31 cellular contexts compared by ENCODE assay signal in genomic region chr22:18955696-18956095, GRCh38. TPM values are rescaled to one million over a fixed set of nuclear protein-coding genes. Genes with fewer than 3 reads are reported as not detected.
DNase-seq lines count a peak whose midpoint lies in the region; ATAC-seq, FAIRE-seq and TF ChIP-seq lines count a peak whose summit lies in the region.
"Had no signal": no experiment of that assay in that cellular context is flagged by ENCODE, and none has a peak within 500 bp of the region (broad histone marks: within the 10 kb centered on the region; RNA-seq: fewer than 3 reads in every experiment).

No MANE protein-coding gene starts in this region.

- H3K79me2 ChIP-seq in HepG2 (ENCODE audit: insufficient read depth, low read length), result no peaks in the 10 kb centered on the region

- H3K36me3 ChIP-seq in right lobe of liver (no peaks in the 10 kb centered on the region), HepG2 (replicated peaks in 1 of 2; ENCODE audit: control insufficient read depth in 1 of 2, insufficient read depth in 2 of 2, low read length in 2 of 2) (no peaks in the 10 kb centered on the region), kidney (ENCODE audit: control insufficient read depth in 1 of 2, insufficient read depth in 2 of 2, low read length in 2 of 2) (no peaks in the 10 kb centered on the region), pancreas (no peaks in the 10 kb centered on the region)
- H3K36me3 ChIP-seq: ascending aorta, BE2C, cardiac muscle cell, HAP-1, vagina had no signal

- no peak for TF ChIP-seq CTCF in right lobe of liver (IDR thresholded peaks at IDR 0.05)
- no peak for TF ChIP-seq CTCF in HepG2 (CRISPR knock-in tag; IDR thresholded peaks at IDR 0.05)
- no peak for TF ChIP-seq CTCF in kidney (IDR thresholded peaks at IDR 0.05; ENCODE audit: borderline replicate concordance, extremely low read depth, insufficient read depth)
- TF ChIP-seq CTCF in pancreas (IDR thresholded peaks at IDR 0.05), result no peak

- no peak for TF ChIP-seq POLR2A in right lobe of liver (IDR thresholded peaks at IDR 0.05)
- no peak for TF ChIP-seq POLR2A in HepG2 (IDR thresholded peaks at IDR 0.05; ENCODE audit: insufficient read depth in 1 of 2, low read depth in 2 of 2, low read length in 2 of 2)

- peaks cover 2% of the 10 kb centered on the region for H3K4me1 Mint-ChIP-seq in activated T-cell treated with anti-CD3 and anti-CD28 coated beads, Interleukin-2, amount 50 U/mL, for 24 hours (ENCODE audit: low read depth)
- H3K4me1 Mint-ChIP-seq: stimulated activated naive B cell treated with anti-CD40 and anti-IgM and Interleukin-4, amounts not matched to agents 10 μg/mL and 1 μg/mL and 100 μg/mL, for 72 hours had no signal

- ATAC-seq in right lobe of liver, result no peak
- ATAC-seq in HepG2, result no peak
- ATAC-seq in pancreas, result no peak
- ATAC-seq: effector memory CD8-positive, alpha-beta T cell; K562; naive thymus-derived CD4-positive, alpha-beta T cell; stimulated activated naive B cell treated with anti-CD40 and anti-IgM and Interleukin-4, amounts not matched to agents 10 μg/mL and 1 μg/mL and 100 μg/mL, for 72 hours had no signal

- H3K36me3 Mint-ChIP-seq in activated T-cell treated with anti-CD3 and anti-CD28 coated beads, Interleukin-2, amount 50 U/mL, for 24 hours (ENCODE audit: low read depth), result no peaks in the 10 kb centered on the region
- H3K36me3 Mint-ChIP-seq: activated naive CD8-positive, alpha-beta T cell treated with anti-CD3 and anti-CD28 coated beads, Interleukin-2, amount 10 ng/mL, durations not matched to agents 7 days and 5 days; naive thymus-derived CD4-positive, alpha-beta T cell; stimulated activated naive B cell treated with anti-CD40 and anti-IgM and Interleukin-4, amounts not matched to agents 10 μg/mL and 1 μg/mL and 100 μg/mL, for 72 hours had no signal

- H3K9me3 Mint-ChIP-seq in activated T-cell treated with anti-CD3 and anti-CD28 coated beads, Interleukin-2, amount 50 U/mL, for 24 hours, result no peaks in the 10 kb centered on the region
- H3K9me3 Mint-ChIP-seq: activated naive CD8-positive, alpha-beta T cell treated with anti-CD3 and anti-CD28 coated beads, Interleukin-2, amount 10 ng/mL, durations not matched to agents 7 days and 5 days; effector memory CD8-positive, alpha-beta T cell; naive thymus-derived CD4-positive, alpha-beta T cell; stimulated activated naive B cell treated with anti-CD40 and anti-IgM and Interleukin-4, amounts not matched to agents 10 μg/mL and 1 μg/mL and 100 μg/mL, for 72 hours; T-helper 1 cell treated with Interleukin-12 subunit alpha and Interleukin-12 subunit beta and Interleukin-4 antibody, amounts not matched to agents 30 μg/mL and 1 μg/mL, for 36 hours had no signal

- no peaks in the 10 kb centered on the region for H4K20me1 ChIP-seq in HepG2 (ENCODE audit: insufficient read depth, low read length)

- no peak for TF ChIP-seq EP300 in HepG2 (IDR thresholded peaks at IDR 0.05; ENCODE audit: low read depth in 2 of 2, low read length in 2 of 2)
- TF ChIP-seq EP300 in HepG2 (CRISPR knock-in tag; IDR thresholded peaks at IDR 0.05; ENCODE audit: borderline replicate concordance), result no peak

- FAIRE-seq in HepG2 (lab: Jason Lieb, UNC) (no peak), kidney (lab: Jason Lieb, UNC) (no peak), pancreas (lab: Jason Lieb, UNC) (no peak), GM19239 (lab: Jason Lieb, UNC) (no peak)
- FAIRE-seq: GM18507, K562, small intestine, TTC549 had no signal

- no peak overlapping the region for H2AFZ ChIP-seq in HepG2 (ENCODE audit: low read length)

- H3K4me1 ChIP-seq in right lobe of liver, result peaks cover 0 to 8% (median 4%) of the 10 kb centered on the region in 4 donors
- H3K4me1 ChIP-seq in HepG2 (ENCODE audit: insufficient read depth, low read length), result no peaks in the 10 kb centered on the region
- no peaks in the 10 kb centered on the region for H3K4me1 ChIP-seq in kidney (ENCODE audit: control insufficient read depth in 1 of 2, insufficient read depth in 1 of 2, low read depth in 1 of 2, low read length in 2 of 2)
- H3K4me1 ChIP-seq in pancreas, result no peaks in the 10 kb centered on the region
- H3K4me1 ChIP-seq: ascending aorta, BE2C, HAP-1, vagina had no signal

- intact Hi-C loops in right lobe of liver (cut with DNase I), result no loop called here
- intact Hi-C loops in HepG2 (cut with micrococcal nuclease; ENCODE audit: unreplicated experiment), result no loop called here
- intact Hi-C loops in kidney (cut with DNase I), result no loop called here
- intact Hi-C loops in pancreas (cut with DNase I), result no loop called here

- CTCF ChIA-PET in HepG2 (lab: Yijun Ruan, JAX; ENCODE audit: low intra/inter-chr PET ratio, low total read pairs), result no interaction called here

- POLR2A ChIA-PET in HepG2 (lab: Yijun Ruan, JAX), result no interaction called here

- H3K27ac Mint-ChIP-seq in activated T-cell treated with anti-CD3 and anti-CD28 coated beads, Interleukin-2, amount 50 U/mL, for 24 hours, result no peak overlapping the region
- H3K27ac Mint-ChIP-seq: activated naive CD8-positive, alpha-beta T cell treated with anti-CD3 and anti-CD28 coated beads, Interleukin-2, amount 10 ng/mL, durations not matched to agents 7 days and 5 days; naive thymus-derived CD4-positive, alpha-beta T cell; stimulated activated naive B cell treated with anti-CD40 and anti-IgM and Interleukin-4, amounts not matched to agents 10 μg/mL and 1 μg/mL and 100 μg/mL, for 72 hours had no signal

- no peak overlapping the region for H3K27ac ChIP-seq in right lobe of liver
- H3K27ac ChIP-seq in HepG2 (ENCODE audit: extremely low read length, insufficient read depth, low read length), result no peak overlapping the region
- H3K27ac ChIP-seq in kidney (ENCODE audit: low read depth in 2 of 2, low read length in 2 of 2), result no peak overlapping the region
- H3K27ac ChIP-seq in pancreas, result no peak overlapping the region
- H3K27ac ChIP-seq: ascending aorta, cardiac muscle cell, vagina had no signal

- DNase-seq in right lobe of liver (peak; percentile 13 to 42 (median 41)), HepG2 (ENCODE audit: low spot score) (no peak), kidney (peak; percentile 38), pancreas (peak in 4 of 6 donors; percentile 7 to 52 (median 24)), GM19239 (ENCODE audit: insufficient read length, low spot score) (no peak), NCI-H1105 (lab: John Stamatoyannopoulos, UW) (no peak)
- DNase-seq in activated T-cell treated with anti-CD3 and anti-CD28 coated beads, Interleukin-2, amount 50 U/mL, for 24 hours, result no peak
- DNase-seq: activated effector memory CD4-positive, alpha-beta T cell treated with Interleukin-2 at 50 U/mL for 16 hours; cortex of kidney; effector memory CD8-positive, alpha-beta T cell; EL; midbrain; NCI-H1092; NCI-H187; NCI-H524 treated with DMSO at 0.1 percent for 48 hours; NK-92 treated with Interleukin-12 subunit alpha and Interleukin-12 subunit beta, amount 100 ng/mL, for 24 hours; occipital lobe; small intestine; stimulated activated naive B cell treated with anti-CD40 and anti-IgM and Interleukin-4, amounts not matched to agents 10 μg/mL and 1 μg/mL and 100 μg/mL, for 72 hours had no signal

- H3K4me3 Mint-ChIP-seq in activated T-cell treated with anti-CD3 and anti-CD28 coated beads, Interleukin-2, amount 50 U/mL, for 24 hours, result no peak overlapping the region
- H3K4me3 Mint-ChIP-seq: activated naive CD8-positive, alpha-beta T cell treated with anti-CD3 and anti-CD28 coated beads, Interleukin-2, amount 10 ng/mL, durations not matched to agents 7 days and 5 days; effector memory CD8-positive, alpha-beta T cell; naive thymus-derived CD4-positive, alpha-beta T cell; stimulated activated naive B cell treated with anti-CD40 and anti-IgM and Interleukin-4, amounts not matched to agents 10 μg/mL and 1 μg/mL and 100 μg/mL, for 72 hours; T-helper 1 cell treated with Interleukin-12 subunit alpha and Interleukin-12 subunit beta and Interleukin-4 antibody, amounts not matched to agents 30 μg/mL and 1 μg/mL, for 36 hours had no signal

- no peak for TF ChIP-seq RAD21 in HepG2 (CRISPR knock-in tag; IDR thresholded peaks at IDR 0.05)

- in situ Hi-C loops in HepG2 (cut with HindIII; ENCODE audit: extremely low pct_ligation_motif_present, low pct_unique_long_range_greater_than_20kb), result loop anchor here (25.0 kb wide), 2 partner anchors 1207 to 1332 kb away; partner anchors contain the start of gene CCDC188

- H3K4me3 ChIP-seq in right lobe of liver (no peak overlapping the region), HepG2 (replicated peaks in 1 of 3; ENCODE audit: insufficient read depth in 1 of 3, low read depth in 2 of 3, low read length in 3 of 3) (no peak overlapping the region), kidney (ENCODE audit: low read length in 2 of 2) (no peak overlapping the region), pancreas (no peak overlapping the region)
- H3K4me3 ChIP-seq: ascending aorta, cardiac muscle cell, HAP-1, K562, vagina had no signal

- 80% methylated on average over 1 of the region's 10 CpGs for WGBS in right lobe of liver (ENCODE audit: insufficient coverage, low coverage, low lambda C conversion rate, missing lambda C conversion rate)
- 9% methylated on average over 6 of the region's 10 CpGs for WGBS in HepG2 (ENCODE audit: low lambda C conversion rate)
- 88 to 95% methylated on average over 10 of the region's 10 CpGs for WGBS in pancreas, 2 donors

- H3K27me3 ChIP-seq in right lobe of liver (no peaks in the 10 kb centered on the region), HepG2 (ENCODE audit: control insufficient read depth in 1 of 2, insufficient read depth in 2 of 2, low read length in 2 of 2) (peaks cover 4 to 9% of the 10 kb centered on the region in 2 experiments; a peak in 3 of 5 replicates), pancreas (no peaks in the 10 kb centered on the region)
- H3K27me3 ChIP-seq: ascending aorta, BE2C, cardiac muscle cell, vagina had no signal

- H3K9me3 ChIP-seq in right lobe of liver (no peaks in the 10 kb centered on the region), HepG2 (ENCODE audit: low read length) (no peaks in the 10 kb centered on the region), kidney (ENCODE audit: control insufficient read depth in 1 of 2, low read length in 2 of 2) (no peaks in the 10 kb centered on the region), pancreas (no peaks in the 10 kb centered on the region)
- H3K9me3 ChIP-seq: ascending aorta, BE2C, HAP-1, vagina had no signal

- H3K9ac ChIP-seq in HepG2 (ENCODE audit: insufficient read depth, low read depth, low read length) (no peak overlapping the region), kidney (ENCODE audit: low read length in 2 of 2) (no peak overlapping the region)

- BruUV-seq in HepG2 (replicated peaks; lab: Mats Ljungman, UMichigan), result no TSS peak

- H3K27me3 Mint-ChIP-seq in activated T-cell treated with anti-CD3 and anti-CD28 coated beads, Interleukin-2, amount 50 U/mL, for 24 hours, result peaks cover 10% of the 10 kb centered on the region
- H3K27me3 Mint-ChIP-seq: activated naive CD8-positive, alpha-beta T cell treated with anti-CD3 and anti-CD28 coated beads, Interleukin-2, amount 10 ng/mL, durations not matched to agents 7 days and 5 days had no signal

- no peak overlapping the region for H3K4me2 ChIP-seq in HepG2 (ENCODE audit: low read depth, low read length)

RNA-seq across cellular contexts. Expression of gene PRODH, which starts 19.6 kb away (rescaled TPM):
- total RNA-seq in right lobe of liver (10 to 100 TPM in 1 of 6 experiments, 1 to 10 TPM in 4, under 1 TPM in 1; 0.86 to 31.0 (median 3.8) TPM), HepG2 (2016; rRNA removed; fragmentation: Illumina TruSeq; extraction: Trizol) (0.29 TPM in 1 of 2 replicates, not detected in the other), kidney (6.7 TPM), pancreas (1 to 10 TPM in 2 of 6 donors, under 1 TPM in 4; 0.35 to 4.1 (median 0.78) TPM)
- total RNA-seq in HepG2 (2016; cell fraction: cytosol; rRNA removed; fragmentation: Illumina TruSeq; extraction: Trizol; ENCODE audit: low read depth), result not detected in 2 replicates
- 0.30 TPM in 1 of 2 replicates, not detected in the other for total RNA-seq in HepG2 (2016; cell fraction: insoluble cytoplasmic fraction; rRNA removed; fragmentation: Illumina TruSeq; extraction: Trizol)
- total RNA-seq in HepG2 (2016; cell fraction: membrane; rRNA removed; fragmentation: Illumina TruSeq; extraction: Trizol), result not detected in 2 replicates
- 0.22 and 0.50 TPM in 2 replicates for total RNA-seq in HepG2 (2016; cell fraction: nucleus; rRNA removed; fragmentation: Illumina TruSeq; extraction: Trizol)
- polyA plus RNA-seq in HepG2 (2011; rRNA removed) (0.30 and 0.76 TPM in 2 replicates), kidney (ENCODE audit: insufficient read depth, low read depth, low replicate concordance) (8.2 TPM), pancreas (1 to 10 TPM in 1 of 2 donors, under 1 TPM in 1; 0.65 to 1.7 TPM)
- 0.04 and 0.29 TPM in 2 replicates for polyA plus RNA-seq in HepG2 (2011; cell fraction: cytosol; rRNA removed)
- 7.8 and 9.7 TPM in 2 replicates for polyA plus RNA-seq in HepG2 (2011; cell fraction: nucleus; rRNA removed)
- polyA plus RNA-seq in HepG2 (2012), result 0.59 and 0.69 TPM in 2 replicates
- not detected in 2 replicates for polyA plus RNA-seq in HepG2 (2016; cell fraction: cytosol; fragmentation: Illumina TruSeq; extraction: Trizol; ENCODE audit: low read depth)
- polyA plus RNA-seq in HepG2 (2016; cell fraction: insoluble cytoplasmic fraction; fragmentation: Illumina TruSeq; extraction: Trizol; ENCODE audit: low read depth), result not detected in 2 replicates
- not detected in 2 replicates for polyA plus RNA-seq in HepG2 (2016; cell fraction: membrane; fragmentation: Illumina TruSeq; extraction: Trizol; ENCODE audit: low read depth)
- polyA plus RNA-seq in HepG2 (2016; cell fraction: nucleus; fragmentation: Illumina TruSeq; extraction: Trizol; ENCODE audit: insufficient read depth, low read depth), result 0.76 and 1.5 TPM in 2 replicates
- polyA minus RNA-seq in HepG2 (2011; rRNA and poly(A)+ RNA removed; ENCODE audit: low replicate concordance), result 0.26 and 0.62 TPM in 2 replicates
- 0.88 TPM in 1 of 2 replicates, not detected in the other for polyA minus RNA-seq in HepG2 (2011; cell fraction: cytosol; rRNA and poly(A)+ RNA removed)
- polyA minus RNA-seq in HepG2 (2011; cell fraction: nucleus; rRNA and poly(A)+ RNA removed), result 2.1 and 2.6 TPM in 2 replicates
- total RNA-seq: K562, M059J had no signal

RNA-seq across cellular contexts. Expression of gene DGCR6, which starts 49.6 kb away (rescaled TPM):
- total RNA-seq in right lobe of liver (1 to 10 TPM in 5 of 6 experiments, under 1 TPM in 1; 0.92 to 5.1 (median 2.5) TPM), HepG2 (2016; rRNA removed; fragmentation: Illumina TruSeq; extraction: Trizol) (0.07 TPM in 1 of 2 replicates, not detected in the other), kidney (1.7 TPM), pancreas (1 to 10 TPM in 4 of 6 donors, under 1 TPM in 2; 0.76 to 4.1 (median 1.7) TPM)
- 0.71 TPM in 1 of 2 replicates, not detected in the other for total RNA-seq in HepG2 (2016; cell fraction: cytosol; rRNA removed; fragmentation: Illumina TruSeq; extraction: Trizol; ENCODE audit: low read depth)
- not detected in 2 replicates for total RNA-seq in HepG2 (2016; cell fraction: insoluble cytoplasmic fraction; rRNA removed; fragmentation: Illumina TruSeq; extraction: Trizol)
- not detected in 2 replicates for total RNA-seq in HepG2 (2016; cell fraction: membrane; rRNA removed; fragmentation: Illumina TruSeq; extraction: Trizol)
- 0.12 TPM in 1 of 2 replicates, not detected in the other for total RNA-seq in HepG2 (2016; cell fraction: nucleus; rRNA removed; fragmentation: Illumina TruSeq; extraction: Trizol)
- polyA plus RNA-seq in HepG2 (2011; rRNA removed) (0.13 TPM in 1 of 2 replicates, not detected in the other), kidney (ENCODE audit: insufficient read depth, low read depth, low replicate concordance) (3.7 TPM), pancreas (1 to 10 TPM; 2.2 to 2.6 TPM)
- polyA plus RNA-seq in HepG2 (2011; cell fraction: cytosol; rRNA removed), result 0.05 TPM in 1 of 2 replicates, not detected in the other
- polyA plus RNA-seq in HepG2 (2011; cell fraction: nucleus; rRNA removed), result 0.16 and 0.17 TPM in 2 replicates
- not detected in 2 replicates for polyA plus RNA-seq in HepG2 (2012)
- 0.26 TPM in 1 of 2 replicates, not detected in the other for polyA plus RNA-seq in HepG2 (2016; cell fraction: cytosol; fragmentation: Illumina TruSeq; extraction: Trizol; ENCODE audit: low read depth)
- polyA plus RNA-seq in HepG2 (2016; cell fraction: insoluble cytoplasmic fraction; fragmentation: Illumina TruSeq; extraction: Trizol; ENCODE audit: low read depth), result not detected in 2 replicates
- 0.33 TPM in 1 of 2 replicates, not detected in the other for polyA plus RNA-seq in HepG2 (2016; cell fraction: membrane; fragmentation: Illumina TruSeq; extraction: Trizol; ENCODE audit: low read depth)
- polyA plus RNA-seq in HepG2 (2016; cell fraction: nucleus; fragmentation: Illumina TruSeq; extraction: Trizol; ENCODE audit: insufficient read depth, low read depth), result not detected in 2 replicates
- 0.12 and 2.3 TPM in 2 replicates for polyA minus RNA-seq in HepG2 (2011; rRNA and poly(A)+ RNA removed; ENCODE audit: low replicate concordance)
- polyA minus RNA-seq in HepG2 (2011; cell fraction: cytosol; rRNA and poly(A)+ RNA removed), result not detected in 2 replicates
- not detected in 2 replicates for polyA minus RNA-seq in HepG2 (2011; cell fraction: nucleus; rRNA and poly(A)+ RNA removed)
- total RNA-seq: ascending aorta had no signal

Comparison
In these comparisons a context has a peak if more than half of its experiments do, and no peak if none do; other contexts are left out.
1. DNase-seq: peak in right lobe of liver (3 of 3), kidney (single experiment) and pancreas (4 of 6); none in HepG2 (single experiment), GM19239 (single experiment), activated T-cell treated with anti-CD3 and anti-CD28 coated beads, Interleukin-2, amount 50 U/mL, for 24 hours (single experiment) and NCI-H1105 (single experiment).